ENCODE assay signal across 30 cellular contexts in the genomic region with DNA sequence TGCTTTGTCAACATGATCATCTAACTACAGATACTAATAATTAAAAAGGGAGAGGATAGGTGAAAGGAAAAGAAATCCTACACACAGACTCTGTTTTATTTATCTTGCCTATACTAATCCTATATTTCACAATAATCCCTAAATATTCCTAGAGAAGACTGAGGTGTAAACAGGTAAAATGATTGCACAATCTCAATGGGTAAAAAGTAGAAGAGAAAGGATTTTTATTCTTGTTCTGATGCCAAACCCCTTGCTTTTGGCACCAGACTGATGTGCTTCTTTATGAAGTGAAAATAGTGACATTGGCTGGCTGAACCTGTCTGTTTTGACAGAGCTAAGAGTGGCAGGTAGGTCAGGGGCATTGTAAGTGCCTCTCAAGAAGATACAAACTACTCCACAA.
"Had no signal": no experiment of that assay in that cellular context is flagged by ENCODE, and none has a peak within 500 bp of the region (broad histone marks: within the 10 kb centered on the region; RNA-seq: fewer than 3 reads in every experiment).

No MANE protein-coding gene starts in this region.

- H3K27ac Mint-ChIP-seq: activated B cell treated with CpG ODN at 0.5 μM for 24 hours; activated CD4-positive, alpha-beta memory T cell treated with anti-CD3 and anti-CD28 coated beads for 36 hours; activated CD4-positive, alpha-beta T cell treated with anti-CD3 and anti-CD28 coated beads, Interleukin-2, amount 10 ng/mL, durations not matched to agents 24 days and 14 days; activated CD8-positive, alpha-beta memory T cell treated with anti-CD3 and anti-CD28 coated beads, Interleukin-2, amount 10 ng/mL, durations not matched to agents 7 days and 5 days; activated CD8-positive, alpha-beta T cell treated with anti-CD3 and anti-CD28 coated beads, Interleukin-2, amount 10 ng/mL, durations not matched to agents 7 days and 5 days; activated naive CD4-positive, alpha-beta T cell treated with anti-CD3 and anti-CD28 coated beads, Interleukin-2, amount 10 ng/mL, durations not matched to agents 7 days and 5 days; activated naive CD4-positive, alpha-beta T cell treated with anti-CD3 and anti-CD28 coated beads, Interleukin-2, amount 50 U/mL, for 72 hours; activated naive CD8-positive, alpha-beta T cell treated with anti-CD3 and anti-CD28 coated beads, Interleukin-2, amount 10 ng/mL, durations not matched to agents 7 days and 5 days; activated T-cell treated with anti-CD3 and anti-CD28 coated beads, Interleukin-2, amount 50 U/mL, for 24 hours; activated T-cell treated with anti-CD3 and anti-CD28 coated beads, Interleukin-2, amount 50 U/mL, for 72 hours; brain; T-helper 17 cell; T-helper 2 cell treated with Interferon-gamma antibody and Interleukin-4, amounts not matched to agents 5 μg/mL and 100 μg/mL, for 36 hours had no signal

- H3K4me3 Mint-ChIP-seq: activated B cell treated with CpG ODN at 0.5 μM for 24 hours; activated CD4-positive, alpha-beta memory T cell treated with anti-CD3 and anti-CD28 coated beads for 36 hours; activated CD4-positive, alpha-beta T cell treated with anti-CD3 and anti-CD28 coated beads, Interleukin-2, amount 10 ng/mL, durations not matched to agents 24 days and 14 days; activated CD8-positive, alpha-beta memory T cell treated with anti-CD3 and anti-CD28 coated beads, Interleukin-2, amount 10 ng/mL, durations not matched to agents 7 days and 5 days; activated CD8-positive, alpha-beta T cell treated with anti-CD3 and anti-CD28 coated beads, Interleukin-2, amount 10 ng/mL, durations not matched to agents 7 days and 5 days; activated naive CD4-positive, alpha-beta T cell treated with anti-CD3 and anti-CD28 coated beads, Interleukin-2, amount 10 ng/mL, durations not matched to agents 7 days and 5 days; activated naive CD8-positive, alpha-beta T cell treated with anti-CD3 and anti-CD28 coated beads, Interleukin-2, amount 10 ng/mL, durations not matched to agents 7 days and 5 days; activated T-cell treated with anti-CD3 and anti-CD28 coated beads, Interleukin-2, amount 50 U/mL, for 24 hours; activated T-cell treated with anti-CD3 and anti-CD28 coated beads, Interleukin-2, amount 50 U/mL, for 72 hours; brain; T-helper 17 cell; T-helper 2 cell treated with Interferon-gamma antibody and Interleukin-4, amounts not matched to agents 5 μg/mL and 100 μg/mL, for 36 hours had no signal

- H3K4me1 Mint-ChIP-seq: activated B cell treated with CpG ODN at 0.5 μM for 24 hours; activated CD4-positive, alpha-beta T cell treated with anti-CD3 and anti-CD28 coated beads, Interleukin-2, amount 10 ng/mL, durations not matched to agents 24 days and 14 days; activated CD8-positive, alpha-beta memory T cell treated with anti-CD3 and anti-CD28 coated beads, Interleukin-2, amount 10 ng/mL, durations not matched to agents 7 days and 5 days; activated naive CD4-positive, alpha-beta T cell treated with anti-CD3 and anti-CD28 coated beads, Interleukin-2, amount 10 ng/mL, durations not matched to agents 7 days and 5 days; activated naive CD8-positive, alpha-beta T cell treated with anti-CD3 and anti-CD28 coated beads, Interleukin-2, amount 10 ng/mL, durations not matched to agents 7 days and 5 days; brain had no signal

- FAIRE-seq: endothelial cell of umbilical vein had no signal

- H3K9me3 Mint-ChIP-seq: activated B cell treated with CpG ODN at 0.5 μM for 24 hours; activated CD4-positive, alpha-beta memory T cell treated with anti-CD3 and anti-CD28 coated beads for 36 hours; activated CD4-positive, alpha-beta T cell treated with anti-CD3 and anti-CD28 coated beads, Interleukin-2, amount 10 ng/mL, durations not matched to agents 24 days and 14 days; activated naive CD4-positive, alpha-beta T cell treated with anti-CD3 and anti-CD28 coated beads, Interleukin-2, amount 10 ng/mL, durations not matched to agents 7 days and 5 days; activated naive CD4-positive, alpha-beta T cell treated with anti-CD3 and anti-CD28 coated beads, Interleukin-2, amount 50 U/mL, for 72 hours; activated naive CD8-positive, alpha-beta T cell treated with anti-CD3 and anti-CD28 coated beads, Interleukin-2, amount 10 ng/mL, durations not matched to agents 7 days and 5 days; activated T-cell treated with anti-CD3 and anti-CD28 coated beads, Interleukin-2, amount 50 U/mL, for 24 hours; activated T-cell treated with anti-CD3 and anti-CD28 coated beads, Interleukin-2, amount 50 U/mL, for 72 hours; brain; T-helper 2 cell treated with Interferon-gamma antibody and Interleukin-4, amounts not matched to agents 5 μg/mL and 100 μg/mL, for 36 hours had no signal

- H3K27ac ChIP-seq: ascending aorta, colonic mucosa, epithelial cell of prostate, esophagus squamous epithelium, gastroesophageal sphincter, heart right ventricle, hepatocyte, WERI-Rb-1 had no signal

- H3K27me3 Mint-ChIP-seq: activated B cell treated with CpG ODN at 0.5 μM for 24 hours; activated CD4-positive, alpha-beta memory T cell treated with anti-CD3 and anti-CD28 coated beads for 36 hours; activated naive CD4-positive, alpha-beta T cell treated with anti-CD3 and anti-CD28 coated beads, Interleukin-2, amount 10 ng/mL, durations not matched to agents 7 days and 5 days; activated T-cell treated with anti-CD3 and anti-CD28 coated beads, Interleukin-2, amount 50 U/mL, for 24 hours had no signal

- ATAC-seq: activated CD4-positive, CD25-positive, alpha-beta regulatory T cell treated with anti-CD3 and anti-CD28 coated beads, Interleukin-2, amount 50 U/mL, for 24 hours; activated CD8-positive, alpha-beta memory T cell treated with anti-CD3 and anti-CD28 coated beads, Interleukin-2, amount 10 ng/mL, durations not matched to agents 7 days and 5 days; activated CD8-positive, alpha-beta T cell treated with anti-CD3 and anti-CD28 coated beads, Interleukin-2, amount 10 ng/mL, durations not matched to agents 7 days and 5 days; activated naive CD4-positive, alpha-beta T cell treated with anti-CD3 and anti-CD28 coated beads, Interleukin-2, amount 50 U/mL, for 72 hours; activated T-cell treated with anti-CD3 and anti-CD28 coated beads, Interleukin-2, amount 50 U/mL, for 72 hours; gastroesophageal sphincter; heart right ventricle; T-helper 17 cell had no signal

- H3K4me3 ChIP-seq: ascending aorta, colonic mucosa, esophagus squamous epithelium, gastroesophageal sphincter, heart right ventricle, hepatocyte had no signal

- H3K27me3 ChIP-seq: ascending aorta, colonic mucosa, esophagus squamous epithelium, gastroesophageal sphincter, heart right ventricle, hepatocyte had no signal

- H2AFZ ChIP-seq: hepatocyte had no signal

- DNase-seq: activated B cell treated with CpG ODN at 0.5 μM for 24 hours; activated CD4-positive, alpha-beta memory T cell treated with anti-CD3 and anti-CD28 coated beads for 36 hours; activated CD4-positive, alpha-beta T cell treated with anti-CD3 and anti-CD28 coated beads, Interleukin-2, amount 10 ng/mL, durations not matched to agents 24 days and 14 days; activated CD8-positive, alpha-beta memory T cell treated with anti-CD3 and anti-CD28 coated beads, Interleukin-2, amount 10 ng/mL, durations not matched to agents 7 days and 5 days; activated CD8-positive, alpha-beta memory T cell treated with anti-CD3 and anti-CD28 coated beads, Interleukin-2, amount 50 U/mL, for 4 hours; activated CD8-positive, alpha-beta T cell treated with anti-CD3 and anti-CD28 coated beads, Interleukin-2, amount 10 ng/mL, durations not matched to agents 7 days and 5 days; activated gamma-delta T cell; activated naive CD4-positive, alpha-beta T cell; activated naive CD4-positive, alpha-beta T cell treated with anti-CD3 and anti-CD28 coated beads, Interleukin-2, amount 10 ng/mL, durations not matched to agents 7 days and 5 days; activated naive CD8-positive, alpha-beta T cell treated with anti-CD3 and anti-CD28 coated beads, Interleukin-2, amount 10 ng/mL, durations not matched to agents 7 days and 5 days; activated T-cell treated with anti-CD3 and anti-CD28 coated beads, Interleukin-2, amount 50 U/mL, for 24 hours; activated T-cell treated with anti-CD3 and anti-CD28 coated beads, Interleukin-2, amount 50 U/mL, for 72 hours; caudate nucleus; colonic mucosa; effector CD8-positive, alpha-beta T cell; esophagus squamous epithelium; foreskin melanocyte; heart right ventricle; T-helper 17 cell; T1000; WERI-Rb-1 had no signal

- H3K4me1 ChIP-seq: ascending aorta, colonic mucosa, esophagus squamous epithelium, gastroesophageal sphincter, heart right ventricle had no signal

- H3K4me2 ChIP-seq: hepatocyte had no signal

- H3K36me3 Mint-ChIP-seq: activated CD4-positive, alpha-beta memory T cell treated with anti-CD3 and anti-CD28 coated beads for 36 hours; activated CD8-positive, alpha-beta memory T cell treated with anti-CD3 and anti-CD28 coated beads, Interleukin-2, amount 10 ng/mL, durations not matched to agents 7 days and 5 days; activated naive CD4-positive, alpha-beta T cell treated with anti-CD3 and anti-CD28 coated beads, Interleukin-2, amount 10 ng/mL, durations not matched to agents 7 days and 5 days; activated naive CD4-positive, alpha-beta T cell treated with anti-CD3 and anti-CD28 coated beads, Interleukin-2, amount 50 U/mL, for 72 hours; activated naive CD8-positive, alpha-beta T cell treated with anti-CD3 and anti-CD28 coated beads, Interleukin-2, amount 10 ng/mL, durations not matched to agents 7 days and 5 days; brain had no signal

- H3K79me2 ChIP-seq: hepatocyte had no signal

- H3K9me3 ChIP-seq: ascending aorta, colonic mucosa, esophagus squamous epithelium, gastroesophageal sphincter had no signal

- H3K36me3 ChIP-seq: ascending aorta, colonic mucosa, esophagus squamous epithelium, gastroesophageal sphincter, heart right ventricle, WERI-Rb-1 had no signal
